In genomic region chr1:23282967-23283366, GRCh38 we compare ENCODE assay signal across 1 cellular context.
TF ChIP-seq lines count a peak whose summit lies in the region.

No MANE protein-coding gene starts in this region.

TF ChIP-seq in WTC11, 78 proteins besides CTCF, POLR2A, EP300 and RAD21 (continued from another document):
- TF ChIP-seq, protein P1, sequence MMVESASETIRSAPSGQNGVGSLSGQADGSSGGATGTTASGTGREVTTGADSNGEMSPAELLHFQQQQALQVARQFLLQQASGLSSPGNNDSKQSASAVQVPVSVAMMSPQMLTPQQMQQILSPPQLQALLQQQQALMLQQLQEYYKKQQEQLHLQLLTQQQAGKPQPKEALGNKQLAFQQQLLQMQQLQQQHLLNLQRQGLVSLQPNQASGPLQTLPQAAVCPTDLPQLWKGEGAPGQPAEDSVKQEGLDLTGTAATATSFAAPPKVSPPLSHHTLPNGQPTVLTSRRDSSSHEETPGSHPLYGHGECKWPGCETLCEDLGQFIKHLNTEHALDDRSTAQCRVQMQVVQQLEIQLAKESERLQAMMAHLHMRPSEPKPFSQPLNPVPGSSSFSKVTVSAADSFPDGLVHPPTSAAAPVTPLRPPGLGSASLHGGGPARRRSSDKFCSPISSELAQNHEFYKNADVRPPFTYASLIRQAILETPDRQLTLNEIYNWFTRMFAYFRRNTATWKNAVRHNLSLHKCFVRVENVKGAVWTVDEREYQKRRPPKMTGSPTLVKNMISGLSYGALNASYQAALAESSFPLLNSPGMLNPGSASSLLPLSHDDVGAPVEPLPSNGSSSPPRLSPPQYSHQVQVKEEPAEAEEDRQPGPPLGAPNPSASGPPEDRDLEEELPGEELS (CRISPR knock-in tag; IDR thresholded peaks at IDR 0.05): no peak
- TF ChIP-seq, protein P2, sequence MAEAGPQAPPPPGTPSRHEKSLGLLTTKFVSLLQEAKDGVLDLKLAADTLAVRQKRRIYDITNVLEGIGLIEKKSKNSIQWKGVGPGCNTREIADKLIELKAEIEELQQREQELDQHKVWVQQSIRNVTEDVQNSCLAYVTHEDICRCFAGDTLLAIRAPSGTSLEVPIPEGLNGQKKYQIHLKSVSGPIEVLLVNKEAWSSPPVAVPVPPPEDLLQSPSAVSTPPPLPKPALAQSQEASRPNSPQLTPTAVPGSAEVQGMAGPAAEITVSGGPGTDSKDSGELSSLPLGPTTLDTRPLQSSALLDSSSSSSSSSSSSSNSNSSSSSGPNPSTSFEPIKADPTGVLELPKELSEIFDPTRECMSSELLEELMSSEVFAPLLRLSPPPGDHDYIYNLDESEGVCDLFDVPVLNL (CRISPR knock-in tag; IDR thresholded peaks at IDR 0.05; ENCODE audit: borderline replicate concordance, low read depth): no peak
- TF ChIP-seq TCF7 (CRISPR knock-in tag; IDR thresholded peaks at IDR 0.05; ENCODE audit: low read depth) (no peak), ZNF416 (CRISPR knock-in tag; IDR thresholded peaks at IDR 0.05) (no peak), ATF6 (CRISPR knock-in tag; IDR thresholded peaks at IDR 0.05) (no peak), ZNF121 (CRISPR knock-in tag; IDR thresholded peaks at IDR 0.05) (no peak), ZNF671 (CRISPR knock-in tag; IDR thresholded peaks at IDR 0.05) (no peak), GABPB1 (CRISPR knock-in tag; IDR thresholded peaks at IDR 0.05) (no peak), ATF3 (CRISPR knock-in tag; conservative IDR thresholded peaks at IDR 0.05) (no peak)
- TF ChIP-seq, protein P3, sequence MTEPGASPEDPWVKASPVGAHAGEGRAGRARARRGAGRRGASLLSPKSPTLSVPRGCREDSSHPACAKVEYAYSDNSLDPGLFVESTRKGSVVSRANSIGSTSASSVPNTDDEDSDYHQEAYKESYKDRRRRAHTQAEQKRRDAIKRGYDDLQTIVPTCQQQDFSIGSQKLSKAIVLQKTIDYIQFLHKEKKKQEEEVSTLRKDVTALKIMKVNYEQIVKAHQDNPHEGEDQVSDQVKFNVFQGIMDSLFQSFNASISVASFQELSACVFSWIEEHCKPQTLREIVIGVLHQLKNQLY (CRISPR knock-in tag; IDR thresholded peaks at IDR 0.05): no peak
- TF ChIP-seq, protein P4, sequence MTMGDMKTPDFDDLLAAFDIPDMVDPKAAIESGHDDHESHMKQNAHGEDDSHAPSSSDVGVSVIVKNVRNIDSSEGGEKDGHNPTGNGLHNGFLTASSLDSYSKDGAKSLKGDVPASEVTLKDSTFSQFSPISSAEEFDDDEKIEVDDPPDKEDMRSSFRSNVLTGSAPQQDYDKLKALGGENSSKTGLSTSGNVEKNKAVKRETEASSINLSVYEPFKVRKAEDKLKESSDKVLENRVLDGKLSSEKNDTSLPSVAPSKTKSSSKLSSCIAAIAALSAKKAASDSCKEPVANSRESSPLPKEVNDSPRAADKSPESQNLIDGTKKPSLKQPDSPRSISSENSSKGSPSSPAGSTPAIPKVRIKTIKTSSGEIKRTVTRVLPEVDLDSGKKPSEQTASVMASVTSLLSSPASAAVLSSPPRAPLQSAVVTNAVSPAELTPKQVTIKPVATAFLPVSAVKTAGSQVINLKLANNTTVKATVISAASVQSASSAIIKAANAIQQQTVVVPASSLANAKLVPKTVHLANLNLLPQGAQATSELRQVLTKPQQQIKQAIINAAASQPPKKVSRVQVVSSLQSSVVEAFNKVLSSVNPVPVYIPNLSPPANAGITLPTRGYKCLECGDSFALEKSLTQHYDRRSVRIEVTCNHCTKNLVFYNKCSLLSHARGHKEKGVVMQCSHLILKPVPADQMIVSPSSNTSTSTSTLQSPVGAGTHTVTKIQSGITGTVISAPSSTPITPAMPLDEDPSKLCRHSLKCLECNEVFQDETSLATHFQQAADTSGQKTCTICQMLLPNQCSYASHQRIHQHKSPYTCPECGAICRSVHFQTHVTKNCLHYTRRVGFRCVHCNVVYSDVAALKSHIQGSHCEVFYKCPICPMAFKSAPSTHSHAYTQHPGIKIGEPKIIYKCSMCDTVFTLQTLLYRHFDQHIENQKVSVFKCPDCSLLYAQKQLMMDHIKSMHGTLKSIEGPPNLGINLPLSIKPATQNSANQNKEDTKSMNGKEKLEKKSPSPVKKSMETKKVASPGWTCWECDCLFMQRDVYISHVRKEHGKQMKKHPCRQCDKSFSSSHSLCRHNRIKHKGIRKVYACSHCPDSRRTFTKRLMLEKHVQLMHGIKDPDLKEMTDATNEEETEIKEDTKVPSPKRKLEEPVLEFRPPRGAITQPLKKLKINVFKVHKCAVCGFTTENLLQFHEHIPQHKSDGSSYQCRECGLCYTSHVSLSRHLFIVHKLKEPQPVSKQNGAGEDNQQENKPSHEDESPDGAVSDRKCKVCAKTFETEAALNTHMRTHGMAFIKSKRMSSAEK (CRISPR knock-in tag; IDR thresholded peaks at IDR 0.05; ENCODE audit: borderline replicate concordance): no peak
TF ChIP-seq in WTC11: peak in this region for 0.
